Comparison of ENCODE assay signal across 8 cellular contexts in the genomic region with DNA sequence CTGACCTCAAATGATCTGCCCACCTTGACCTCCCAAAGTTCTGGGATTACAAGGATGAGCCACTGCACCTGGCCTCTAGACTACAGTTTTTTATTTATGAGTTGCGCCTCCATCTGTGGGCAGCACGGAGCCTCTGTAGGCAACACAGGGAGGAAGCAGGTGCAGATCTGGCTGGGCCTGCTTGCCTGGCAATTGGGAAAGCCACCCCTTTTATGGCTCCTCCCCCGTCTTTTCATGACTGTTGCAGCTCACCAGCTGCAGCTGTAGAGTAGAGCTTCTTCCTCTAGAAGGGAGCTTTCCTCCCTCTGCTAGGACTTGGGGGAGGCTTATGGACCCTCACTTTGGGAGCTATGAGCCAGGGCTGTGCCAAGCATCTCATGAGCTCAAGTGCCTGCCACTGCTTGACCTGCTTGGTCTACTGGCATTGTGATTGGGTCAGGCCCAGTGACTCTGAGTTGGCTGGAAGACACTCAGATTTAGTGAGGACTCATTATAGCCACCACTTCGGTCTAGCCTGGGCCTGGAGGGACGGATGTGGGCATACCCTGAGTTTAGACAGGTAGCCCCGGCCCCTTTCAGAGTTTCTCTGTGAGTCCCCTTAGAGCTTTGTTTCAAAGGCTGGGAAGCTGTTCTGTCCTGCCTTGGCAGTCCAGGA. TPM values are rescaled to one million over a fixed set of nuclear protein-coding genes. Genes with fewer than 3 reads are reported as not detected.
DNase-seq lines count a peak whose midpoint lies in the region; ATAC-seq, FAIRE-seq and TF ChIP-seq lines count a peak whose summit lies in the region.

No MANE protein-coding gene starts in this region.

- ATAC-seq in GM21367 (IDR thresholded peaks at IDR 0.05; ENCODE audit: unreplicated experiment): no peak

- peaks cover 75% of the 10 kb centered on the region for H3K79me2 ChIP-seq in MM.1S (ENCODE audit: low read length)

- H3K4me1 ChIP-seq in MM.1S (ENCODE audit: low read length) (peaks cover 84% of the 10 kb centered on the region), colonic mucosa (peaks cover 11% of the 10 kb centered on the region), skeletal muscle tissue (ENCODE audit: control insufficient read depth in 3 of 3, insufficient read depth in 3 of 3, low read length in 3 of 3) (peaks cover 50 to 92% (median 74%) of the 10 kb centered on the region in 3 donors)

- H3K27me3 Mint-ChIP-seq in activated CD4-positive, alpha-beta memory T cell treated with anti-CD3 and anti-CD28 coated beads for 36 hours: no peaks in the 10 kb centered on the region

- no peaks in the 10 kb centered on the region for H3K9me3 Mint-ChIP-seq in activated CD4-positive, alpha-beta memory T cell treated with anti-CD3 and anti-CD28 coated beads for 36 hours

- no peak overlapping the region for H2AFZ ChIP-seq in MM.1S (ENCODE audit: low read length)

- TF ChIP-seq CTCF in MM.1S (IDR thresholded peaks at IDR 0.05; ENCODE audit: low read length) (no peak), colonic mucosa (IDR thresholded peaks at IDR 0.05) (no peak)

- H3K9me2 ChIP-seq in MM.1S (replicated peaks; ENCODE audit: insufficient read depth, low read length): no peaks in the 10 kb centered on the region

- H3K36me3 Mint-ChIP-seq in activated CD4-positive, alpha-beta memory T cell treated with anti-CD3 and anti-CD28 coated beads for 36 hours: peaks cover 5% of the 10 kb centered on the region

- H3K4me2 ChIP-seq in MM.1S (ENCODE audit: low read depth, low read length): peak overlapping the region; percentile 63

- intact Hi-C loops in colonic mucosa (cut with DNase I): no loop called here
- intact Hi-C loops in activated CD4-positive, alpha-beta memory T cell treated with anti-CD3 and anti-CD28 coated beads for 36 hours (cut with micrococcal nuclease): no loop called here

- no peaks in the 10 kb centered on the region for H4K20me1 ChIP-seq in MM.1S (ENCODE audit: insufficient read depth, low read length)

- H3K4me3 ChIP-seq in MM.1S (ENCODE audit: low read length) (peak overlapping the region; percentile 26; the same call in 1 of the 2 replicates), colonic mucosa (no peak overlapping the region), skeletal muscle tissue (ENCODE audit: low read length in 3 of 3) (peak overlapping the region in 1 of 3 donors; percentile 13)

- H3K36me3 ChIP-seq in MM.1S (replicated peaks; ENCODE audit: insufficient read depth, low read length) (peaks cover 11% of the 10 kb centered on the region), colonic mucosa (no peaks in the 10 kb centered on the region), skeletal muscle tissue (ENCODE audit: control insufficient read depth in 3 of 3, insufficient read depth in 3 of 3, low read length in 3 of 3) (peaks cover 54 to 55% (median 55%) of the 10 kb centered on the region in 3 donors)

- peak overlapping the region; percentile 98 for H3K27ac ChIP-seq in MM.1S (ENCODE audit: low read length)
- peak overlapping the region; percentile 80 for H3K27ac ChIP-seq in colonic mucosa
- H3K27ac ChIP-seq in skeletal muscle tissue (ENCODE audit: low read depth, low read length): peak overlapping the region; percentile 90

- CTCF ChIA-PET in activated CD4-positive, alpha-beta memory T cell treated with anti-CD3 and anti-CD28 coated beads for 36 hours (lab: Charles Lee): interaction anchor here (1.3 to 9.2 kb wide), 4 partner anchors 17 to 253 kb away, joined by 3 to 571 read pairs (median 4); partner anchors contain the start of genes PRMT7 and SLC7A6OS

- FAIRE-seq in GM19239 (lab: Jason Lieb, UNC): peak; percentile 88

- H3K4me3 Mint-ChIP-seq in activated CD4-positive, alpha-beta memory T cell treated with anti-CD3 and anti-CD28 coated beads for 36 hours: no peak overlapping the region

- POLR2A ChIA-PET in activated CD4-positive, alpha-beta memory T cell treated with anti-CD3 and anti-CD28 coated beads for 36 hours (lab: Charles Lee): interaction anchor here (1.0 kb wide), 1 partner anchor 68 kb away, joined by 3 read pairs; no protein-coding TSS in a partner anchor

- DNase-seq in Ammon's horn (ENCODE audit: low spot score) (peak; percentile 76), GM19239 (ENCODE audit: insufficient read length, low spot score) (peak; percentile 75), MM.1S (peak; percentile 97), colonic mucosa (peak; percentile 59)
- DNase-seq in stimulated activated CD4-positive, alpha-beta T cell treated with anti-CD3 and anti-CD28 coated beads, Interleukin-2, amount 100 ng/mL, for 48 hours: no peak
- no peak for DNase-seq in activated CD4-positive, alpha-beta memory T cell treated with anti-CD3 and anti-CD28 coated beads for 36 hours

- peaks cover 55% of the 10 kb centered on the region for H3F3A ChIP-seq in MM.1S (ENCODE audit: insufficient read depth, low read length)

- H3K9me3 ChIP-seq in MM.1S (replicated peaks; ENCODE audit: insufficient read depth, low read length): no peaks in the 10 kb centered on the region
- no peaks in the 10 kb centered on the region for H3K9me3 ChIP-seq in colonic mucosa
- no peaks in the 10 kb centered on the region for H3K9me3 ChIP-seq in skeletal muscle tissue (ENCODE audit: control insufficient read depth in 3 of 3, low read length in 3 of 3)

- H3K4me1 Mint-ChIP-seq in activated CD4-positive, alpha-beta memory T cell treated with anti-CD3 and anti-CD28 coated beads for 36 hours (ENCODE audit: low read depth): peaks cover 5% of the 10 kb centered on the region

- no peaks in the 10 kb centered on the region for H3K27me3 ChIP-seq in MM.1S (replicated peaks; ENCODE audit: insufficient read depth, low read length)
- H3K27me3 ChIP-seq in colonic mucosa: no peaks in the 10 kb centered on the region
- H3K27me3 ChIP-seq in skeletal muscle tissue (ENCODE audit: control insufficient read depth in 3 of 3, insufficient read depth in 3 of 3, low read length in 3 of 3): no peaks in the 10 kb centered on the region

- H3K9ac ChIP-seq in MM.1S (ENCODE audit: low read length): peak overlapping the region; percentile 64
- peak overlapping the region in 1 of 2 donors; percentile 52 for H3K9ac ChIP-seq in colonic mucosa (ENCODE audit: low read depth in 2 of 2, low read length in 2 of 2)
- H3K9ac ChIP-seq in skeletal muscle tissue (ENCODE audit: low read depth in 1 of 3, low read length in 3 of 3): peak overlapping the region; percentile 27 to 81 (median 74)

- H3K27ac Mint-ChIP-seq in activated CD4-positive, alpha-beta memory T cell treated with anti-CD3 and anti-CD28 coated beads for 36 hours: no peak overlapping the region

RNA-seq across cellular contexts. Expression of gene SLC7A6, which starts 6.9 kb away (rescaled TPM):
- total RNA-seq in colonic mucosa: 10 to 100 TPM; 22.0 to 42.2 TPM
- 9.4 TPM for total RNA-seq in skeletal muscle tissue
- total RNA-seq in activated CD4-positive, alpha-beta memory T cell treated with anti-CD3 and anti-CD28 coated beads for 36 hours: 10 to 100 TPM; 62.8 to 63.8 TPM

RNA-seq across cellular contexts. Expression of gene PLA2G15, which starts 12.2 kb away (rescaled TPM):
- total RNA-seq in colonic mucosa: 10 to 100 TPM; 11.6 to 13.9 TPM
- 23.0 TPM for total RNA-seq in skeletal muscle tissue
- total RNA-seq in activated CD4-positive, alpha-beta memory T cell treated with anti-CD3 and anti-CD28 coated beads for 36 hours: 1 to 10 TPM; 8.0 to 8.7 TPM

RNA-seq across cellular contexts. Expression of gene ESRP2, which starts 21.5 kb away (rescaled TPM):
- total RNA-seq in colonic mucosa: 100 to 1,000 TPM in 1 of 2 donors, 10 to 100 TPM in 1; 76.6 to 119 TPM
- not detected for total RNA-seq in skeletal muscle tissue
- total RNA-seq in activated CD4-positive, alpha-beta memory T cell treated with anti-CD3 and anti-CD28 coated beads for 36 hours: under 1 TPM; 0.27 to 0.59 TPM

RNA-seq across cellular contexts. Expression of gene SLC7A6OS, which starts 53.4 kb away (rescaled TPM):
- total RNA-seq in colonic mucosa (10 to 100 TPM; 15.2 to 16.6 TPM), skeletal muscle tissue (11.0 TPM)
- total RNA-seq in activated CD4-positive, alpha-beta memory T cell treated with anti-CD3 and anti-CD28 coated beads for 36 hours: 10 to 100 TPM; 20.6 to 22.2 TPM

RNA-seq across cellular contexts. Expression of gene PRMT7, which starts 53.4 kb away (rescaled TPM):
- total RNA-seq in colonic mucosa (10 to 100 TPM; 18.0 to 45.4 TPM), skeletal muscle tissue (49.1 TPM)
- total RNA-seq in activated CD4-positive, alpha-beta memory T cell treated with anti-CD3 and anti-CD28 coated beads for 36 hours: 10 to 100 TPM; 60.4 to 62.8 TPM

Comparison
In these comparisons a context has a peak if more than half of its experiments do, and no peak if none do; other contexts are left out.
1. DNase-seq: peak in Ammon's horn (single experiment), GM19239 (single experiment), MM.1S (single experiment) and colonic mucosa (single experiment); none in stimulated activated CD4-positive, alpha-beta T cell treated with anti-CD3 and anti-CD28 coated beads, Interleukin-2, amount 100 ng/mL, for 48 hours (0 of 2) and activated CD4-positive, alpha-beta memory T cell treated with anti-CD3 and anti-CD28 coated beads for 36 hours (single experiment).
2. RNA of gene ESRP2, which starts 21.5 kb away (total RNA-seq): 76.6 to 119 TPM in colonic mucosa; 0.27 to 0.59 TPM in activated CD4-positive, alpha-beta memory T cell treated with anti-CD3 and anti-CD28 coated beads for 36 hours and not detected in skeletal muscle tissue (single experiment); every median in the first group is over 10 times any median in the second.
3. Peak in every context shown above with its lines, with median percentiles within 50 percentile points of each other: H3K27ac ChIP-seq.